Comparison of ENCODE assay signal across 8 cellular contexts in genomic region chr1:206508130-206508884, GRCh38. TPM values are rescaled to one million over a fixed set of nuclear protein-coding genes. Genes with fewer than 3 reads are reported as not detected.
DNase-seq lines count a peak whose midpoint lies in the region; ATAC-seq and TF ChIP-seq lines count a peak whose summit lies in the region.

No MANE protein-coding gene starts in this region.

- peak overlapping the region; percentile 72 for H3K4me3 Mint-ChIP-seq in activated B cell treated with CpG ODN at 0.5 μM for 24 hours

- TF ChIP-seq CTCF in GM12865 (IDR thresholded peaks at IDR 0.05; ENCODE audit: insufficient read depth, low read depth, low read length, missing control alignments) (no peak), activated B cell treated with CpG ODN at 0.5 μM for 24 hours (IDR thresholded peaks at IDR 0.05) (no peak), gastroesophageal sphincter (IDR thresholded peaks at IDR 0.05) (no peak), GM10266 (IDR thresholded peaks at IDR 0.05; ENCODE audit: control insufficient read depth, insufficient read depth, low read depth, missing control alignments) (no peak)

- intact Hi-C loops in activated B cell treated with CpG ODN at 0.5 μM for 24 hours (cut with micrococcal nuclease) (loop anchor here (5.0 kb wide), 1 partner anchor 34 kb away; no protein-coding TSS in a partner anchor), sciatic nerve (cut with DNase I) (no loop called here)

- peak overlapping the region in 2 of 4 donors; percentile 13 to 61 for H3K27ac ChIP-seq in gastroesophageal sphincter

- 34 to 100% methylated on average over 2 to 3 of the region's 15 CpGs for WGBS in gastroesophageal sphincter (ENCODE audit: low coverage in 1 of 2), 2 donors

- no peaks in the 10 kb centered on the region for H3K9me3 Mint-ChIP-seq in activated B cell treated with CpG ODN at 0.5 μM for 24 hours

- H3K27me3 Mint-ChIP-seq in activated B cell treated with CpG ODN at 0.5 μM for 24 hours: peaks cover 17% of the 10 kb centered on the region

- H3K36me3 ChIP-seq in gastroesophageal sphincter: no peaks in the 10 kb centered on the region

- no peak for TF ChIP-seq EP300 in gastroesophageal sphincter (IDR thresholded peaks at IDR 0.05)

- no peak overlapping the region for H3K27ac Mint-ChIP-seq in activated B cell treated with CpG ODN at 0.5 μM for 24 hours

- DNase-seq in GM12865 (ENCODE audit: low read depth) (no peak), activated B cell treated with CpG ODN at 0.5 μM for 24 hours (no peak), sciatic nerve (ENCODE audit: low spot score) (no peak), GM10266 (ENCODE audit: extremely low spot score) (no peak), GM19238 (ENCODE audit: insufficient read length, low spot score) (no peak)

- ATAC-seq in activated B cell treated with CpG ODN at 0.5 μM for 24 hours (ENCODE audit: low read depth) (no peak), gastroesophageal sphincter (no peak), sciatic nerve (peak; percentile 2), GM18519 (IDR thresholded peaks at IDR 0.05; ENCODE audit: low FRiP score, unreplicated experiment) (no peak), GM21381 (IDR thresholded peaks at IDR 0.05; ENCODE audit: unreplicated experiment) (no peak)

- H3K9me3 ChIP-seq in gastroesophageal sphincter: no peaks in the 10 kb centered on the region

- no peak for TF ChIP-seq POLR2A in gastroesophageal sphincter (IDR thresholded peaks at IDR 0.05)

- peaks cover 38% of the 10 kb centered on the region for H3K27me3 ChIP-seq in gastroesophageal sphincter

- POLR2A ChIA-PET in activated B cell treated with CpG ODN at 0.5 μM for 24 hours (lab: Charles Lee): interaction anchor here (2.4 kb wide), 1 partner anchor 72 kb away, joined by 9 read pairs; no protein-coding TSS in a partner anchor

- CTCF ChIA-PET in activated B cell treated with CpG ODN at 0.5 μM for 24 hours (lab: Charles Lee): no interaction called here

- H3K4me1 ChIP-seq in gastroesophageal sphincter: peaks cover 0 to 57% (median 8%) of the 10 kb centered on the region in 3 donors

- peak overlapping the region; percentile 84 for H3K4me3 ChIP-seq in GM12865 (ENCODE audit: low read depth, low read length)
- peak overlapping the region; percentile 37 to 75 for H3K4me3 ChIP-seq in gastroesophageal sphincter

- H3K4me1 Mint-ChIP-seq in activated B cell treated with CpG ODN at 0.5 μM for 24 hours: peaks cover 33% of the 10 kb centered on the region

- H3K36me3 Mint-ChIP-seq in activated B cell treated with CpG ODN at 0.5 μM for 24 hours (ENCODE audit: low read depth): no peaks in the 10 kb centered on the region

RNA-seq across cellular contexts. Expression of gene RASSF5, which starts 1.0 kb away (rescaled TPM):
- total RNA-seq in activated B cell treated with CpG ODN at 0.5 μM for 24 hours: 114 and 116 TPM in 2 replicates
- total RNA-seq in gastroesophageal sphincter: 10 to 100 TPM in 2 of 4 donors, 1 to 10 TPM in 2; 6.2 to 23.3 (median 8.5) TPM
- 53.0 TPM for total RNA-seq in sciatic nerve

RNA-seq across cellular contexts. Expression of gene IKBKE, which starts 38.0 kb away (rescaled TPM):
- total RNA-seq in activated B cell treated with CpG ODN at 0.5 μM for 24 hours (52.9 and 56.3 TPM in 2 replicates), gastroesophageal sphincter (1 to 10 TPM; 2.2 to 3.9 (median 2.7) TPM), sciatic nerve (4.1 TPM)

Comparison
In these comparisons a context has a peak if more than half of its experiments do, and no peak if none do; other contexts are left out.
1. RNA of gene IKBKE, which starts 38.0 kb away (total RNA-seq): 52.9 to 56.3 TPM in activated B cell treated with CpG ODN at 0.5 μM for 24 hours; 4.1 TPM in sciatic nerve (single experiment) and 2.2 to 3.9 TPM in gastroesophageal sphincter; every median in the first group is over 10 times any median in the second.